ENCODE assay signal across 13 cellular contexts in genomic region chr15:90837052-90837621, GRCh38. TPM values are rescaled to one million over a fixed set of nuclear protein-coding genes. Genes with fewer than 3 reads are reported as not detected.
DNase-seq lines count a peak whose midpoint lies in the region; ATAC-seq and TF ChIP-seq lines count a peak whose summit lies in the region.
"Had no signal": no experiment of that assay in that cellular context is flagged by ENCODE, and none has a peak within 500 bp of the region (broad histone marks: within the 10 kb centered on the region; RNA-seq: fewer than 3 reads in every experiment).

No MANE protein-coding gene starts in this region.

- H3K27me3 ChIP-seq in spleen (replicated peaks in 1 of 7) (no peaks in the 10 kb centered on the region), suprapubic skin (no peaks in the 10 kb centered on the region)
- H3K27me3 ChIP-seq: esophagus muscularis mucosa had no signal

- POLR2A ChIA-PET in activated B cell treated with CpG ODN at 0.5 μM for 24 hours (lab: Charles Lee) = interaction anchor here (0.8 to 2.9 kb wide), 5 partner anchors 9 to 189 kb away, joined by 3 to 15 read pairs (median 6); no protein-coding TSS in a partner anchor

- CTCF ChIA-PET in activated B cell treated with CpG ODN at 0.5 μM for 24 hours (lab: Charles Lee) = interaction anchor here (1.3 kb wide), 1 partner anchor 48 kb away, joined by 4 read pairs; no protein-coding TSS in a partner anchor

- no peaks in the 10 kb centered on the region for H3K27me3 Mint-ChIP-seq in activated B cell treated with CpG ODN at 0.5 μM for 24 hours
- H3K27me3 Mint-ChIP-seq in dendritic cell treated with granulocyte-macrophage colony-stimulating factor and Interleukin-4, amounts not matched to agents 40 ng/mL and 50 ng/mL, for 4 days = peaks cover 2% of the 10 kb centered on the region

- H3K27ac Mint-ChIP-seq in activated B cell treated with CpG ODN at 0.5 μM for 24 hours = no peak overlapping the region
- peak overlapping the region; percentile 78 for H3K27ac Mint-ChIP-seq in dendritic cell treated with granulocyte-macrophage colony-stimulating factor and Interleukin-4, amounts not matched to agents 40 ng/mL and 50 ng/mL, for 4 days
- H3K27ac Mint-ChIP-seq: nephron had no signal

- ATAC-seq in activated B cell treated with CpG ODN at 0.5 μM for 24 hours (ENCODE audit: low read depth) = no peak
- ATAC-seq: GM23338 had no signal

- H3K27ac ChIP-seq in spleen (peak overlapping the region in 7 of 8 donors; percentile 2 to 87 (median 63)), suprapubic skin (no peak overlapping the region)
- H3K27ac ChIP-seq: esophagus muscularis mucosa, VCaP had no signal

- H3K4me3 Mint-ChIP-seq in activated B cell treated with CpG ODN at 0.5 μM for 24 hours = peak overlapping the region; percentile 0
- H3K4me3 Mint-ChIP-seq in dendritic cell treated with granulocyte-macrophage colony-stimulating factor and Interleukin-4, amounts not matched to agents 40 ng/mL and 50 ng/mL, for 4 days = no peak overlapping the region
- H3K4me3 Mint-ChIP-seq: GM23338, nephron had no signal

- TF ChIP-seq POLR2A in spleen (IDR thresholded peaks at IDR 0.05) (no peak), suprapubic skin (IDR thresholded peaks at IDR 0.05) (no peak)

- TF ChIP-seq EP300 in suprapubic skin (IDR thresholded peaks at IDR 0.05) = no peak

- peaks cover 11 to 69% (median 43%) of the 10 kb centered on the region in 6 donors for H3K4me1 ChIP-seq in spleen
- peaks cover 12% of the 10 kb centered on the region for H3K4me1 ChIP-seq in suprapubic skin

- H3K9me3 ChIP-seq in spleen = no peaks in the 10 kb centered on the region
- H3K9me3 ChIP-seq in suprapubic skin = no peaks in the 10 kb centered on the region
- H3K9me3 ChIP-seq: esophagus muscularis mucosa had no signal

- DNase-seq in ELF-1 (ENCODE audit: low read depth, low spot score) = peak; percentile 40
- no peak for DNase-seq in activated B cell treated with CpG ODN at 0.5 μM for 24 hours
- peak; percentile 86 for DNase-seq in spleen
- DNase-seq in suprapubic skin (ENCODE audit: low spot score in 2 of 2) = no peak
- DNase-seq in ecto neural progenitor cell (ENCODE audit: low spot score) = no peak
- no peak for DNase-seq in NCI-H1105 treated with DMSO at 0.1 percent for 48 hours (lab: John Stamatoyannopoulos, UW)
- DNase-seq: GDM1, retina had no signal

- no peaks in the 10 kb centered on the region for H3K36me3 ChIP-seq in spleen
- H3K36me3 ChIP-seq in suprapubic skin = no peaks in the 10 kb centered on the region
- H3K36me3 ChIP-seq: esophagus muscularis mucosa had no signal

- H3K4me3 ChIP-seq in spleen (no peak overlapping the region), suprapubic skin (no peak overlapping the region)
- H3K4me3 ChIP-seq: esophagus muscularis mucosa, GM23338 had no signal

- 59 to 81% (median 70%) methylated on average over 16 of the region's 16 CpGs for WGBS in spleen, 5 donors
- WGBS in suprapubic skin = 76% methylated on average over 16 of the region's 16 CpGs

- intact Hi-C loops in activated B cell treated with CpG ODN at 0.5 μM for 24 hours (cut with micrococcal nuclease) (no loop called here), spleen (cut with DNase I; ENCODE audit: low total_unique reads) (loop anchor here (10.0 kb wide), 1 partner anchor 48 kb away; the partner anchor contains the start of gene FES)
- intact Hi-C loops in dendritic cell treated with granulocyte-macrophage colony-stimulating factor and Interleukin-4, amounts not matched to agents 40 ng/mL and 50 ng/mL, for 4 days (cut with micrococcal nuclease) = loop anchor here (5.0 kb wide), 1 partner anchor 35 kb away; no protein-coding TSS in a partner anchor

- H3K36me3 Mint-ChIP-seq in activated B cell treated with CpG ODN at 0.5 μM for 24 hours (ENCODE audit: low read depth) = no peaks in the 10 kb centered on the region
- H3K36me3 Mint-ChIP-seq in dendritic cell treated with granulocyte-macrophage colony-stimulating factor and Interleukin-4, amounts not matched to agents 40 ng/mL and 50 ng/mL, for 4 days (ENCODE audit: low read depth) = peaks cover 14% of the 10 kb centered on the region

- peaks cover 39% of the 10 kb centered on the region for H3K4me1 Mint-ChIP-seq in activated B cell treated with CpG ODN at 0.5 μM for 24 hours
- peaks cover 81% of the 10 kb centered on the region for H3K4me1 Mint-ChIP-seq in dendritic cell treated with granulocyte-macrophage colony-stimulating factor and Interleukin-4, amounts not matched to agents 40 ng/mL and 50 ng/mL, for 4 days (ENCODE audit: low read depth)
- H3K4me1 Mint-ChIP-seq: nephron had no signal

- no peaks in the 10 kb centered on the region for H3K9me3 Mint-ChIP-seq in activated B cell treated with CpG ODN at 0.5 μM for 24 hours
- no peaks in the 10 kb centered on the region for H3K9me3 Mint-ChIP-seq in dendritic cell treated with granulocyte-macrophage colony-stimulating factor and Interleukin-4, amounts not matched to agents 40 ng/mL and 50 ng/mL, for 4 days
- H3K9me3 Mint-ChIP-seq: GM23338, nephron had no signal

- TF ChIP-seq CTCF in activated B cell treated with CpG ODN at 0.5 μM for 24 hours (IDR thresholded peaks at IDR 0.05) = no peak
- TF ChIP-seq CTCF in spleen (IDR thresholded peaks at IDR 0.05 in 8 of 11, conservative IDR thresholded peaks at IDR 0.05 in 3 of 11) = peak in 1 of 11 experiments; percentile 7
- TF ChIP-seq CTCF in suprapubic skin (IDR thresholded peaks at IDR 0.05) = no peak

RNA-seq across cellular contexts. Expression of gene FURIN, which starts 31.3 kb away (rescaled TPM):
- total RNA-seq in activated B cell treated with CpG ODN at 0.5 μM for 24 hours (46.5 and 46.6 TPM in 2 replicates), spleen (100 to 1,000 TPM in 2 of 7 donors, 10 to 100 TPM in 5; 62.0 to 139 (median 86.8) TPM), suprapubic skin (100 to 1,000 TPM in 2 of 4 donors, 10 to 100 TPM in 2; 61.6 to 120 (median 100) TPM)
- 10 to 100 TPM in 2 of 3 donors, 1 to 10 TPM in 1; 10.0 to 33.3 (median 10.9) TPM for polyA plus RNA-seq in spleen

RNA-seq across cellular contexts. Expression of gene FES, which starts 47.2 kb away (rescaled TPM):
- total RNA-seq in activated B cell treated with CpG ODN at 0.5 μM for 24 hours = 19.7 and 27.4 TPM in 2 replicates
- 100 to 1,000 TPM; 150 to 369 (median 272) TPM for total RNA-seq in spleen
- polyA plus RNA-seq in spleen = 100 to 1,000 TPM in 1 of 3 donors, 10 to 100 TPM in 2; 39.5 to 176 (median 89.2) TPM
- total RNA-seq in suprapubic skin = 10 to 100 TPM in 3 of 4 donors, 1 to 10 TPM in 1; 6.3 to 18.7 (median 11.8) TPM

Comparison
In these comparisons a context has a peak if more than half of its experiments do, and no peak if none do; other contexts are left out.
1. DNase-seq: peak in ELF-1 (single experiment) and spleen (single experiment); none in activated B cell treated with CpG ODN at 0.5 μM for 24 hours (single experiment), suprapubic skin (0 of 2), ecto neural progenitor cell (single experiment) and NCI-H1105 treated with DMSO at 0.1 percent for 48 hours (single experiment).